Comparison of ENCODE assay signal across 8 cellular contexts in genomic region chr19:18251587-18252369, GRCh38. TPM values are rescaled to one million over a fixed set of nuclear protein-coding genes. Genes with fewer than 3 reads are reported as not detected.
A peak's percentile ranks its signal among the peaks of the same experiment; 100 is the strongest.
DNase-seq lines count a peak whose midpoint lies in the region; ATAC-seq and TF ChIP-seq lines count a peak whose summit lies in the region.

No MANE protein-coding gene starts in this region.

- peak; percentile 69 for DNase-seq in DMS114 treated with DMSO at 0.1 percent for 48 hours (lab: John Stamatoyannopoulos, UW; ENCODE audit: unreplicated experiment)
- DNase-seq in RPMI7951 (ENCODE audit: low read depth) = peak; percentile 61
- peak; percentile 45 for DNase-seq in foreskin melanocyte
- DNase-seq in osteoblast (ENCODE audit: insufficient read length, low spot score, missing footprints) = peak; percentile 93
- peak; percentile 58 to 84 for DNase-seq in tibial artery

- no peaks in the 10 kb centered on the region for H3K36me3 ChIP-seq in KMS-11 (ENCODE audit: insufficient read depth)
- no peaks in the 10 kb centered on the region for H3K36me3 ChIP-seq in osteoblast (ENCODE audit: insufficient read depth, low read length)
- H3K36me3 ChIP-seq in tibial artery = peaks cover 0 to 3% (median 3%) of the 10 kb centered on the region in 3 donors

- no peaks in the 10 kb centered on the region for H3K36me3 Mint-ChIP-seq in activated T-helper 17 cell treated with anti-CD3 and anti-CD28 coated beads, Interleukin-2, amount 50 U/mL, for 72 hours (ENCODE audit: low read depth)

- no peaks in the 10 kb centered on the region for H3K4me1 Mint-ChIP-seq in activated T-helper 17 cell treated with anti-CD3 and anti-CD28 coated beads, Interleukin-2, amount 50 U/mL, for 72 hours

- H3K4me1 ChIP-seq in KMS-11 (ENCODE audit: low read depth, poor library complexity, severe bottlenecking) (no peaks in the 10 kb centered on the region), osteoblast (ENCODE audit: insufficient read depth, low read length) (no peaks in the 10 kb centered on the region), tibial artery (no peaks in the 10 kb centered on the region)

- H3K9me3 ChIP-seq in osteoblast (ENCODE audit: low read depth, low read length) (no peaks in the 10 kb centered on the region), tibial artery (no peaks in the 10 kb centered on the region)

- peaks cover 77% of the 10 kb centered on the region for H3K27me3 ChIP-seq in KMS-11 (ENCODE audit: insufficient read depth, low read depth)
- peaks cover 7% of the 10 kb centered on the region for H3K27me3 ChIP-seq in osteoblast (ENCODE audit: insufficient read depth, low read length)
- peaks cover 0 to 6% of the 10 kb centered on the region in 2 donors for H3K27me3 ChIP-seq in tibial artery

- intact Hi-C loops in tibial artery (cut with DNase I; ENCODE audit: low total_unique reads) = loop anchor here (2.0 kb wide), 1 partner anchor 41 kb away; no protein-coding TSS in a partner anchor

- H3K27ac ChIP-seq in KMS-11 (no peak overlapping the region), osteoblast (ENCODE audit: low read depth, low read length) (no peak overlapping the region), tibial artery (no peak overlapping the region)

- no peak overlapping the region for H3K9ac ChIP-seq in KMS-11

- no peak overlapping the region for H3K4me3 Mint-ChIP-seq in activated T-helper 17 cell treated with anti-CD3 and anti-CD28 coated beads, Interleukin-2, amount 50 U/mL, for 72 hours

- no peak overlapping the region for H3K27ac Mint-ChIP-seq in activated T-helper 17 cell treated with anti-CD3 and anti-CD28 coated beads, Interleukin-2, amount 50 U/mL, for 72 hours

- TF ChIP-seq CTCF in KMS-11 (conservative IDR thresholded peaks at IDR 0.05; ENCODE audit: low read depth, low read length) (peak; percentile 97), osteoblast (IDR thresholded peaks at IDR 0.05; ENCODE audit: extremely low read depth, low read depth, low read length) (peak; percentile 90), tibial artery (IDR thresholded peaks at IDR 0.05) (peak; percentile 87 to 96)

- no peaks in the 10 kb centered on the region for H3K79me2 ChIP-seq in KMS-11 (ENCODE audit: insufficient read depth, low read depth)
- no peaks in the 10 kb centered on the region for H3K79me2 ChIP-seq in osteoblast (ENCODE audit: insufficient read depth, low read length)

- H2AFZ ChIP-seq in KMS-11 (ENCODE audit: low read depth) (no peak overlapping the region), osteoblast (ENCODE audit: low read length) (no peak overlapping the region)

- no peaks in the 10 kb centered on the region for H3K9me3 Mint-ChIP-seq in activated T-helper 17 cell treated with anti-CD3 and anti-CD28 coated beads, Interleukin-2, amount 50 U/mL, for 72 hours

- peak; percentile 91 for ATAC-seq in activated T-helper 17 cell treated with anti-CD3 and anti-CD28 coated beads, Interleukin-2, amount 50 U/mL, for 72 hours (replicated peaks)
- no peak for ATAC-seq in GM19397 (IDR thresholded peaks at IDR 0.05; ENCODE audit: unreplicated experiment)

- no peak overlapping the region for H3K4me3 ChIP-seq in KMS-11 (IDR thresholded peaks at IDR 0.05; ENCODE audit: insufficient read depth, low read depth, low read length)
- no peak overlapping the region for H3K4me3 ChIP-seq in osteoblast (ENCODE audit: insufficient read depth, low read length)
- no peak overlapping the region for H3K4me3 ChIP-seq in tibial artery

- H4K20me1 ChIP-seq in KMS-11 (ENCODE audit: insufficient read depth) (no peaks in the 10 kb centered on the region), osteoblast (ENCODE audit: insufficient read depth, low read length) (no peaks in the 10 kb centered on the region)

- no peak overlapping the region for H3K4me2 ChIP-seq in KMS-11
- no peak overlapping the region for H3K4me2 ChIP-seq in osteoblast (ENCODE audit: insufficient read depth, low read length)

- peaks cover 6% of the 10 kb centered on the region for H3K27me3 Mint-ChIP-seq in activated T-helper 17 cell treated with anti-CD3 and anti-CD28 coated beads, Interleukin-2, amount 50 U/mL, for 72 hours

RNA-seq across cellular contexts. Expression of gene IQCN, which starts 22.5 kb away (rescaled TPM):
- 0.29 and 0.36 TPM in 2 replicates for total RNA-seq in RPMI7951 (2014; rRNA removed; shearing (Covaris generic))
- 1 to 10 TPM; 1.1 to 1.3 TPM for total RNA-seq in activated T-helper 17 cell treated with anti-CD3 and anti-CD28 coated beads, Interleukin-2, amount 50 U/mL, for 72 hours
- 2.5 and 3.5 TPM in 2 replicates for total RNA-seq in osteoblast

RNA-seq across cellular contexts. Expression of gene PDE4C, which starts 25.5 kb away (rescaled TPM):
- total RNA-seq in RPMI7951 (2014; rRNA removed; shearing (Covaris generic)) = 0.10 and 0.60 TPM in 2 replicates
- 1 to 10 TPM in 1 of 2 donors, under 1 TPM in 1; 0.95 to 1.4 TPM for total RNA-seq in activated T-helper 17 cell treated with anti-CD3 and anti-CD28 coated beads, Interleukin-2, amount 50 U/mL, for 72 hours
- under 0.01 TPM in 1 of 2 replicates, not detected in the other for total RNA-seq in osteoblast

RNA-seq across cellular contexts. Expression of gene JUND, which starts 29.6 kb away (rescaled TPM):
- 22.0 and 60.8 TPM in 2 replicates for total RNA-seq in RPMI7951 (2014; rRNA removed; shearing (Covaris generic))
- total RNA-seq in activated T-helper 17 cell treated with anti-CD3 and anti-CD28 coated beads, Interleukin-2, amount 50 U/mL, for 72 hours = 100 to 1,000 TPM; 177 to 324 TPM
- 170 and 172 TPM in 2 replicates for total RNA-seq in osteoblast

RNA-seq across cellular contexts. Expression of gene RAB3A, which starts 47.9 kb away (rescaled TPM):
- total RNA-seq in RPMI7951 (2014; rRNA removed; shearing (Covaris generic)) = 1.7 and 3.6 TPM in 2 replicates
- 1 to 10 TPM; 7.2 to 9.5 TPM for total RNA-seq in activated T-helper 17 cell treated with anti-CD3 and anti-CD28 coated beads, Interleukin-2, amount 50 U/mL, for 72 hours
- total RNA-seq in osteoblast = 0.72 and 1.8 TPM in 2 replicates

RNA-seq across cellular contexts. Expression of gene MPV17L2, which starts 58.8 kb away (rescaled TPM):
- total RNA-seq in RPMI7951 (2014; rRNA removed; shearing (Covaris generic)) = 18.6 and 23.5 TPM in 2 replicates
- total RNA-seq in activated T-helper 17 cell treated with anti-CD3 and anti-CD28 coated beads, Interleukin-2, amount 50 U/mL, for 72 hours = 10 to 100 TPM in 1 of 2 donors, 1 to 10 TPM in 1; 4.2 to 12.0 TPM
- 8.3 and 9.4 TPM in 2 replicates for total RNA-seq in osteoblast
